Comparison of ENCODE assay signal across 19 cellular contexts in genomic region chr13:110343241-110343865, GRCh38. TPM values are rescaled to one million over a fixed set of nuclear protein-coding genes. Genes with fewer than 3 reads are reported as not detected.
DNase-seq lines count a peak whose midpoint lies in the region; ATAC-seq and TF ChIP-seq lines count a peak whose summit lies in the region.
"Had no signal": no experiment of that assay in that cellular context is flagged by ENCODE, and none has a peak within 500 bp of the region (broad histone marks: within the 10 kb centered on the region; RNA-seq: fewer than 3 reads in every experiment).

No MANE protein-coding gene starts in this region.

- H3K36me3 ChIP-seq in PC-9 (ENCODE audit: low read depth) = no peaks in the 10 kb centered on the region
- H3K36me3 ChIP-seq in muscle layer of colon (ENCODE audit: insufficient read depth, low read length) = no peaks in the 10 kb centered on the region
- H3K36me3 ChIP-seq in upper lobe of left lung = no peaks in the 10 kb centered on the region
- H3K36me3 ChIP-seq: gastrocnemius medialis had no signal

- no peak for TF ChIP-seq CTCF in PC-9 (conservative IDR thresholded peaks at IDR 0.05)
- no peak for TF ChIP-seq CTCF in choroid plexus epithelial cell (conservative IDR thresholded peaks at IDR 0.05; ENCODE audit: low read depth, low read length)
- no peak for TF ChIP-seq CTCF in upper lobe of left lung (IDR thresholded peaks at IDR 0.05)

- H3K9ac ChIP-seq in muscle layer of colon (ENCODE audit: low read length) = peak overlapping the region; percentile 77

- H3K4me2 ChIP-seq in PC-9 = peak overlapping the region; percentile 58

- TF ChIP-seq POLR2A in upper lobe of left lung (IDR thresholded peaks at IDR 0.05) = no peak

- peaks cover 57% of the 10 kb centered on the region for H3K4me1 ChIP-seq in PC-9 (replicated peaks; ENCODE audit: insufficient read depth)
- peaks cover 83% of the 10 kb centered on the region for H3K4me1 ChIP-seq in muscle layer of colon (ENCODE audit: insufficient read depth, low read length)
- peaks cover 47 to 79% (median 51%) of the 10 kb centered on the region in 4 donors for H3K4me1 ChIP-seq in upper lobe of left lung

- no peaks in the 10 kb centered on the region for H3K9me2 ChIP-seq in PC-9 (ENCODE audit: insufficient read depth)

- H3K27me3 ChIP-seq in PC-9 (ENCODE audit: insufficient read depth, low read depth) (no peaks in the 10 kb centered on the region), muscle layer of colon (ENCODE audit: control insufficient read depth in 1 of 2, insufficient read depth in 2 of 2, low read length in 2 of 2) (no peaks in the 10 kb centered on the region), upper lobe of left lung (no peaks in the 10 kb centered on the region)
- H3K27me3 ChIP-seq: gastrocnemius medialis, SJCRH30 had no signal

- peak; percentile 84 to 94 for DNase-seq in PC-9
- DNase-seq in choroid plexus epithelial cell (ENCODE audit: low read depth) = peak; percentile 72
- no peak for DNase-seq in upper lobe of left lung
- no peak for DNase-seq in SIG-M5 (lab: John Stamatoyannopoulos, UW)
- no peak for DNase-seq in cerebellar cortex (ENCODE audit: low spot score)
- no peak for DNase-seq in effector CD8-positive, alpha-beta T cell (lab: John Stamatoyannopoulos, UW)
- DNase-seq: activated B cell treated with CpG ODN at 0.5 μM for 24 hours; activated CD8-positive, alpha-beta memory T cell treated with anti-CD3 and anti-CD28 coated beads for 24 hours; cerebellar nuclear complex; gastrocnemius medialis; naive thymus-derived CD8-positive, alpha-beta T cell; NCI-H2029; NCI-H510A; SJCRH30; stimulated activated naive CD4-positive, alpha-beta T cell had no signal

- no TSS peak for BruUV-seq in PC-9 (replicated peaks; lab: Mats Ljungman, UMichigan)

- H4K20me1 ChIP-seq in PC-9 (ENCODE audit: insufficient read depth) = no peaks in the 10 kb centered on the region

- H3K4me3 ChIP-seq in PC-9 = no peak overlapping the region
- no peak overlapping the region for H3K4me3 ChIP-seq in choroid plexus epithelial cell (ENCODE audit: low read depth, low read length)
- H3K4me3 ChIP-seq in muscle layer of colon (ENCODE audit: low read depth in 1 of 2, low read length in 2 of 2) = no peak overlapping the region
- H3K4me3 ChIP-seq in upper lobe of left lung = no peak overlapping the region
- H3K4me3 ChIP-seq: gastrocnemius medialis, SJCRH30 had no signal

- H3F3A ChIP-seq in PC-9 (ENCODE audit: insufficient read depth, low read depth) = peaks cover 38% of the 10 kb centered on the region

- H3K9me3 ChIP-seq in PC-9 (ENCODE audit: insufficient read depth, low read depth) = no peaks in the 10 kb centered on the region
- H3K9me3 ChIP-seq in muscle layer of colon (ENCODE audit: low read length) = no peaks in the 10 kb centered on the region
- no peaks in the 10 kb centered on the region for H3K9me3 ChIP-seq in upper lobe of left lung
- H3K9me3 ChIP-seq: gastrocnemius medialis had no signal

- peak overlapping the region; percentile 55 for H3K27ac ChIP-seq in PC-9
- H3K27ac ChIP-seq in muscle layer of colon (ENCODE audit: low read depth, low read length) = peak overlapping the region; percentile 92
- H3K27ac ChIP-seq in upper lobe of left lung = peak overlapping the region in 3 of 4 donors; percentile 3 to 89 (median 85)
- H3K27ac ChIP-seq: SJCRH30 had no signal

- CTCF ChIA-PET in PC-9 (lab: Charles Lee) = interaction anchor here (0.8 kb wide), 1 partner anchor 101 kb away, joined by 3 read pairs; no protein-coding TSS in a partner anchor

- intact Hi-C loops in PC-9 (cut with micrococcal nuclease; ENCODE audit: unreplicated experiment) = loop anchor here (1.0 kb wide), 3 partner anchors 56 to 101 kb away; no protein-coding TSS in a partner anchor

- POLR2A ChIA-PET in PC-9 (lab: Charles Lee; ENCODE audit: unreplicated experiment) = no interaction called here

- no peaks in the 10 kb centered on the region for H3K79me2 ChIP-seq in PC-9 (ENCODE audit: low read depth)

- 74 to 81% methylated on average over 11 to 16 of the region's 16 CpGs for WGBS in upper lobe of left lung, 2 donors

- H2AFZ ChIP-seq in PC-9 = no peak overlapping the region

- no peak for TF ChIP-seq EP300 in upper lobe of left lung (IDR thresholded peaks at IDR 0.05)

- ATAC-seq in upper lobe of left lung (ENCODE audit: low FRiP score in 2 of 2) (no peak), HG02840 (IDR thresholded peaks at IDR 0.05; ENCODE audit: low FRiP score, unreplicated experiment) (no peak)
- ATAC-seq: gastrocnemius medialis; naive thymus-derived CD8-positive, alpha-beta T cell had no signal

RNA-seq across cellular contexts. Expression of gene COL4A2, which starts 36.3 kb away (rescaled TPM):
- total RNA-seq in PC-9 (2021) (1.1 and 1.2 TPM in 2 replicates), upper lobe of left lung (100 to 1,000 TPM; 169 to 458 (median 258) TPM)
- total RNA-seq: activated B cell treated with CpG ODN at 0.5 μM for 24 hours; activated T-helper 1 cell treated with anti-CD3 and anti-CD28 coated beads, Interleukin-12 subunit alpha, Interleukin-12 subunit beta, Interleukin-2, Interleukin-4 antibody, amounts not matched to agents 30 ng/mL and 10 ng/mL and 1 ng/mL, durations not matched to agents 14 hours and 24 hours and 36 hours; naive thymus-derived CD8-positive, alpha-beta T cell; T-helper 2 cell treated with Interferon-gamma antibody and Interleukin-4, amounts not matched to agents 100 ng/mL and 5 ng/mL, for 36 hours had no signal

RNA-seq across cellular contexts. Expression of gene COL4A1, which starts 36.4 kb away (rescaled TPM):
- total RNA-seq in PC-9 (2021) (12.3 and 24.5 TPM in 2 replicates), upper lobe of left lung (100 to 1,000 TPM in 4 of 6 donors, 10 to 100 TPM in 2; 81.7 to 309 (median 167) TPM)
- total RNA-seq: activated B cell treated with CpG ODN at 0.5 μM for 24 hours; activated T-helper 1 cell treated with anti-CD3 and anti-CD28 coated beads, Interleukin-12 subunit alpha, Interleukin-12 subunit beta, Interleukin-2, Interleukin-4 antibody, amounts not matched to agents 30 ng/mL and 10 ng/mL and 1 ng/mL, durations not matched to agents 14 hours and 24 hours and 36 hours; naive thymus-derived CD8-positive, alpha-beta T cell; T-helper 2 cell treated with Interferon-gamma antibody and Interleukin-4, amounts not matched to agents 100 ng/mL and 5 ng/mL, for 36 hours had no signal

Comparison
In these comparisons a context has a peak if more than half of its experiments do, and no peak if none do; other contexts are left out.
1. DNase-seq: peak in PC-9 (2 of 2) and choroid plexus epithelial cell (single experiment); none in upper lobe of left lung (0 of 2), SIG-M5 (single experiment), cerebellar cortex (single experiment) and effector CD8-positive, alpha-beta T cell (single experiment).
2. RNA of gene COL4A2, which starts 36.3 kb away (total RNA-seq): 169 to 458 TPM in upper lobe of left lung; 1.1 to 1.2 TPM in PC-9; every median in the first group is over 10 times any median in the second.
3. Peak in every context shown above with its lines, with median percentiles within 50 percentile points of each other: H3K27ac ChIP-seq.